19 cellular contexts compared by ENCODE assay signal in genomic region chr6:25242567-25242966, GRCh38. TPM values are rescaled to one million over a fixed set of nuclear protein-coding genes. Genes with fewer than 3 reads are reported as not detected.
DNase-seq lines count a peak whose midpoint lies in the region; ATAC-seq and TF ChIP-seq lines count a peak whose summit lies in the region.
"Had no signal": no experiment of that assay in that cellular context is flagged by ENCODE, and none has a peak within 500 bp of the region (broad histone marks: within the 10 kb centered on the region; RNA-seq: fewer than 3 reads in every experiment).

No MANE protein-coding gene starts in this region.

- H3K36me3 ChIP-seq in HEK293 (ENCODE audit: control insufficient read depth in 2 of 2, insufficient read depth in 1 of 2, low read length in 2 of 2): no peaks in the 10 kb centered on the region

- H3K9me3 ChIP-seq in HEK293 (ENCODE audit: control insufficient read depth, insufficient read depth, low read depth, low read length) (no peaks in the 10 kb centered on the region), T-helper 17 cell (ENCODE audit: control insufficient read depth, low read length, poor library complexity, severe bottlenecking) (no peaks in the 10 kb centered on the region)
- H3K9me3 ChIP-seq: A549 had no signal

- POLR2A ChIA-PET in HEK293 (lab: Yijun Ruan, JAX): no interaction called here

- no peak for ATAC-seq in T-helper 17 cell
- ATAC-seq: A549, GM12878, HCT116 had no signal

- H3K4me1 ChIP-seq in HEK293 (ENCODE audit: control insufficient read depth, insufficient read depth, low read length): peaks cover 10% of the 10 kb centered on the region
- H3K4me1 ChIP-seq: A549 had no signal

- H3K27ac ChIP-seq in HEK293 (ENCODE audit: extremely low read depth, low read depth, low read length): no peak overlapping the region
- H3K27ac ChIP-seq: A549, C4-2B, GM23248 had no signal

- peaks cover 11% of the 10 kb centered on the region for H3K27me3 Mint-ChIP-seq in T-helper 17 cell
- no peaks in the 10 kb centered on the region for H3K27me3 Mint-ChIP-seq in osteocyte (ENCODE audit: unreplicated experiment)

- DNase-seq in DMS53 (lab: John Stamatoyannopoulos, UW): peak; percentile 84
- peak; percentile 62 for DNase-seq in NCI-H748 (lab: John Stamatoyannopoulos, UW; ENCODE audit: unreplicated experiment)
- DNase-seq in T-helper 17 cell: no peak
- DNase-seq in kidney tubule cell (ENCODE audit: low spot score): no peak
- DNase-seq in osteocyte (ENCODE audit: extremely low spot score, unreplicated experiment): no peak
- no peak for DNase-seq in A172 (ENCODE audit: low spot score)
- DNase-seq: AML-193; CD4-positive, alpha-beta T cell; DMS153; DND-41; EL; GM23248; KBM-7 had no signal

- H3K9me3 Mint-ChIP-seq in osteocyte (ENCODE audit: unreplicated experiment): no peaks in the 10 kb centered on the region
- H3K9me3 Mint-ChIP-seq: CD4-positive, alpha-beta T cell; IgD-negative memory B cell had no signal

- no peak overlapping the region for H3K4me3 ChIP-seq in HEK293 (ENCODE audit: low read depth, low read length)
- H3K4me3 ChIP-seq: A549, GM12878, GM23248 had no signal

- CTCF ChIA-PET in HEK293 (lab: Yijun Ruan, JAX): interaction anchor here (1.2 to 2.2 kb wide), 2 partner anchors 11 to 23 kb away, joined by 4 read pairs; no protein-coding TSS in a partner anchor

- no peak overlapping the region for H3K4me3 Mint-ChIP-seq in T-helper 17 cell
- H3K4me3 Mint-ChIP-seq in osteocyte (ENCODE audit: unreplicated experiment): no peak overlapping the region
- H3K4me3 Mint-ChIP-seq: CD4-positive, alpha-beta T cell; IgD-negative memory B cell had no signal

- no peaks in the 10 kb centered on the region for H3K4me1 Mint-ChIP-seq in T-helper 17 cell
- H3K4me1 Mint-ChIP-seq in osteocyte (ENCODE audit: unreplicated experiment): peaks cover 7% of the 10 kb centered on the region
- H3K4me1 Mint-ChIP-seq: IgD-negative memory B cell had no signal

- peak overlapping the region; percentile 54 for H3K27ac Mint-ChIP-seq in T-helper 17 cell
- no peak overlapping the region for H3K27ac Mint-ChIP-seq in osteocyte (ENCODE audit: unreplicated experiment)
- H3K27ac Mint-ChIP-seq: CD4-positive, alpha-beta T cell; IgD-negative memory B cell had no signal

- no peak for TF ChIP-seq CTCF in HEK293 (tag by site-specific recombination; IDR thresholded peaks at IDR 0.05)
- TF ChIP-seq CTCF in osteocyte (IDR thresholded peaks at IDR 0.05): no peak

- no peaks in the 10 kb centered on the region for H3K36me3 Mint-ChIP-seq in T-helper 17 cell (ENCODE audit: low read depth)
- H3K36me3 Mint-ChIP-seq in osteocyte (ENCODE audit: unreplicated experiment): no peaks in the 10 kb centered on the region
- H3K36me3 Mint-ChIP-seq: IgD-negative memory B cell had no signal

TF ChIP-seq in HEK293, 187 proteins besides CTCF, POLR2A, EP300 and RAD21:
- TF ChIP-seq ATF2 (tag by site-specific recombination; IDR thresholded peaks at IDR 0.05; ENCODE audit: low read depth) (peak; percentile 76), ZBTB21 (tag by site-specific recombination; IDR thresholded peaks at IDR 0.05) (no peak)

RNA-seq across cellular contexts. Expression of gene CARMIL1, which starts 36.6 kb away (rescaled TPM):
- total RNA-seq in T-helper 17 cell (1 to 10 TPM; 3.5 to 4.8 TPM), osteocyte (14.9 and 16.0 TPM in 2 replicates)
- total RNA-seq in A172 (2014; rRNA removed; shearing (Covaris generic)): 11.6 and 12.4 TPM in 2 replicates

Comparison
In these comparisons a context has a peak if more than half of its experiments do, and no peak if none do; other contexts are left out.
1. DNase-seq: peak in DMS53 (single experiment) and NCI-H748 (single experiment); none in T-helper 17 cell (0 of 3), kidney tubule cell (single experiment), osteocyte (single experiment) and A172 (single experiment).